Comparison of ENCODE assay signal across 8 cellular contexts in the genomic region with DNA sequence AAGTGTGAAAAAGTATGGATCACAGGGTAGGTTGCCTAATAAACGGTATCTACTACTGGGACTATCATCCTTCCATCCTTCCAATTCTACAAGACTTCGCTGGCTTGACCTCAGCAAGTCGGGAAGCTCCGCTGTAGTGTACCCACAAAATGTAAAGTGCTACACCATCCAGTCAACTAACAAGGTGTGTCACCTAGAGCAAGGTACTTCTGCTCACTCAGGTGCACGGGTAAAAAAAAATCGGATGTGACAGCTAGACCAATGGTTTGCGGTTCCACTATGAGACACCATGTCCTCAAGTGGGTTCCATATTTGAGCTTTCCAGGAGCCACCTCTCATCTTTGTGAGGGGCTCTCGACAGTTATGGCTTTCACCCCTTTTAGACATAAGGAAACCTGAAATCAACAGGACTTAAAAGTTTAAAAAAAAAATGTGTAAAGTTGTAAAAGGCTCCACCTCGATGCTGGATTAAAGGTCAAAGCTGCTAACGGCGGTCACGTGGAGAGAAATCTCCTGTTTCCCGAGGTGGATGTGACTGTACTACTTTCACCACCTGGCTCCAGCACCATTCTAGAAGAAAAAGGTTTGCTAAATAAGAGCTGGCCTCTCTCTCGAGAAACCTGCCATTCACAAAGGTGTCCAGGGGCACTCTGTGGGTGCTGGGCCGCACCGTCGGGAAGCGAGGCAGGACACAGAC. TPM values are rescaled to one million over a fixed set of nuclear protein-coding genes. Genes with fewer than 3 reads are reported as not detected.
DNase-seq lines count a peak whose midpoint lies in the region; ATAC-seq and TF ChIP-seq lines count a peak whose summit lies in the region.

No MANE protein-coding gene starts in this region.

- intact Hi-C loops in left cardiac atrium (cut with DNase I) (loop anchor here in 1 of 2 donors (2.0 to 5.0 kb wide), 2 partner anchors 45 to 139 kb away; no protein-coding TSS in a partner anchor), stomach (cut with DNase I; ENCODE audit: low total_unique reads) (no loop called here)

- H3K27ac ChIP-seq in right atrium auricular region = peak overlapping the region; percentile 89 to 90
- H3K27ac ChIP-seq in iPS DF 6.9 (ENCODE audit: low read length) = no peak overlapping the region
- H3K27ac ChIP-seq in stomach = peak overlapping the region; percentile 88 to 94 (median 91)

- no peaks in the 10 kb centered on the region for H3K9me3 ChIP-seq in right atrium auricular region
- no peaks in the 10 kb centered on the region for H3K9me3 ChIP-seq in iPS DF 6.9 (ENCODE audit: control insufficient read depth, insufficient read depth, low read length)
- no peaks in the 10 kb centered on the region for H3K9me3 ChIP-seq in stomach

- TF ChIP-seq POLR2A in stomach (IDR thresholded peaks at IDR 0.05) = no peak

- H3K4me1 ChIP-seq in right atrium auricular region = peaks cover 0 to 53% of the 10 kb centered on the region in 2 donors
- H3K4me1 ChIP-seq in iPS DF 6.9 (ENCODE audit: control insufficient read depth, insufficient read depth, low read length) = no peaks in the 10 kb centered on the region
- peaks cover 32 to 59% (median 51%) of the 10 kb centered on the region in 4 donors for H3K4me1 ChIP-seq in stomach

- ATAC-seq in left cardiac atrium = no peak
- ATAC-seq in HG02759 (IDR thresholded peaks at IDR 0.05; ENCODE audit: unreplicated experiment) = no peak
- ATAC-seq in HG02678 (IDR thresholded peaks at IDR 0.05; ENCODE audit: unreplicated experiment) = no peak

- H3K4me1 Mint-ChIP-seq in activated CD4-positive, alpha-beta memory T cell treated with anti-CD3 and anti-CD28 coated beads, Interleukin-2, amount 10 ng/mL, durations not matched to agents 7 days and 5 days = peaks cover 73% of the 10 kb centered on the region

- H3K4me3 ChIP-seq in right atrium auricular region = peak overlapping the region; percentile 65 to 69
- H3K4me3 ChIP-seq in iPS DF 6.9 (ENCODE audit: low read length) = peak overlapping the region; percentile 88
- peak overlapping the region; percentile 78 to 85 (median 82) for H3K4me3 ChIP-seq in stomach

- H3K36me3 Mint-ChIP-seq in activated CD4-positive, alpha-beta memory T cell treated with anti-CD3 and anti-CD28 coated beads, Interleukin-2, amount 10 ng/mL, durations not matched to agents 7 days and 5 days (ENCODE audit: low read depth) = peaks cover 76% of the 10 kb centered on the region

- H3K27me3 ChIP-seq in right atrium auricular region (no peaks in the 10 kb centered on the region), iPS DF 6.9 (ENCODE audit: control insufficient read depth, insufficient read depth, low read length) (no peaks in the 10 kb centered on the region), stomach (no peaks in the 10 kb centered on the region)

- CTCF ChIA-PET in activated CD4-positive, alpha-beta memory T cell treated with anti-CD3 and anti-CD28 coated beads, Interleukin-2, amount 10 ng/mL, durations not matched to agents 7 days and 5 days (lab: Charles Lee) = interaction anchor here (0.9 to 1.9 kb wide), 5 partner anchors 11 to 373 kb away, joined by 3 to 21 read pairs (median 3); a partner anchor contains a TSS

- no peaks in the 10 kb centered on the region for H3K27me3 Mint-ChIP-seq in activated CD4-positive, alpha-beta memory T cell treated with anti-CD3 and anti-CD28 coated beads, Interleukin-2, amount 10 ng/mL, durations not matched to agents 7 days and 5 days

- WGBS in iPS DF 6.9 (ENCODE audit: insufficient coverage, insufficient read length) = no CpG with 5 or more reads among the region's 18 CpGs
- 23 to 38% (median 26%) methylated on average over 18 of the region's 18 CpGs for WGBS in stomach, 5 donors

- POLR2A ChIA-PET in activated CD4-positive, alpha-beta memory T cell treated with anti-CD3 and anti-CD28 coated beads, Interleukin-2, amount 10 ng/mL, durations not matched to agents 7 days and 5 days (lab: Charles Lee) = interaction anchor here (0.6 to 4.4 kb wide), 37 partner anchors 8 to 725 kb away, joined by 3 to 80 read pairs (median 6); a partner anchor contains a TSS

- no peak for DNase-seq in right atrium auricular region (ENCODE audit: low spot score)
- DNase-seq in left cardiac atrium = no peak
- DNase-seq in activated CD4-positive, alpha-beta memory T cell treated with anti-CD3 and anti-CD28 coated beads, Interleukin-2, amount 10 ng/mL, durations not matched to agents 7 days and 5 days = peak; percentile 38
- no peak for DNase-seq in iPS DF 6.9 (ENCODE audit: low read depth, low spot score)
- no peak for DNase-seq in stomach
- DNase-seq in stimulated activated CD4-positive, alpha-beta T cell treated with anti-CD3 and anti-CD28 coated beads, Interleukin-4, amount 100 ng/mL, for 24 hours = no peak

- peak overlapping the region; percentile 88 for H3K4me3 Mint-ChIP-seq in activated CD4-positive, alpha-beta memory T cell treated with anti-CD3 and anti-CD28 coated beads, Interleukin-2, amount 10 ng/mL, durations not matched to agents 7 days and 5 days

- no peaks in the 10 kb centered on the region for H3K9me3 Mint-ChIP-seq in activated CD4-positive, alpha-beta memory T cell treated with anti-CD3 and anti-CD28 coated beads, Interleukin-2, amount 10 ng/mL, durations not matched to agents 7 days and 5 days

- peak overlapping the region; percentile 84 for H3K27ac Mint-ChIP-seq in activated CD4-positive, alpha-beta memory T cell treated with anti-CD3 and anti-CD28 coated beads, Interleukin-2, amount 10 ng/mL, durations not matched to agents 7 days and 5 days

- no peak for TF ChIP-seq CTCF in right atrium auricular region (IDR thresholded peaks at IDR 0.05)
- no peak for TF ChIP-seq CTCF in stomach (IDR thresholded peaks at IDR 0.05)

- no peak for TF ChIP-seq EP300 in stomach (IDR thresholded peaks at IDR 0.05)

- H3K36me3 ChIP-seq in right atrium auricular region = peaks cover 39% of the 10 kb centered on the region
- peaks cover 9% of the 10 kb centered on the region for H3K36me3 ChIP-seq in iPS DF 6.9 (ENCODE audit: control insufficient read depth, insufficient read depth, low read length)
- H3K36me3 ChIP-seq in stomach = peaks cover 25 to 66% (median 58%) of the 10 kb centered on the region in 4 donors

RNA-seq across cellular contexts. Expression of a gene that starts 0.7 kb away (rescaled TPM):
- total RNA-seq in right atrium auricular region = 10 to 100 TPM; 41.3 to 42.0 TPM
- total RNA-seq in left cardiac atrium = 100 to 1,000 TPM; 122 to 125 TPM
- total RNA-seq in activated CD4-positive, alpha-beta memory T cell treated with anti-CD3 and anti-CD28 coated beads, Interleukin-2, amount 10 ng/mL, durations not matched to agents 7 days and 5 days = 10 to 100 TPM; 80.4 to 82.1 TPM
- total RNA-seq in stomach = 100 to 1,000 TPM in 1 of 5 donors, 10 to 100 TPM in 4; 20.4 to 101 (median 27.4) TPM
- 10 to 100 TPM; 56.4 to 78.5 (median 71.5) TPM for polyA plus RNA-seq in stomach

RNA-seq across cellular contexts. Expression of a gene that starts 11.1 kb away (rescaled TPM):
- 10 to 100 TPM; 34.6 to 35.2 TPM for total RNA-seq in right atrium auricular region
- total RNA-seq in left cardiac atrium = 10 to 100 TPM; 39.9 to 58.4 TPM
- 10 to 100 TPM; 88.6 to 88.7 TPM for total RNA-seq in activated CD4-positive, alpha-beta memory T cell treated with anti-CD3 and anti-CD28 coated beads, Interleukin-2, amount 10 ng/mL, durations not matched to agents 7 days and 5 days
- total RNA-seq in stomach = 100 to 1,000 TPM in 1 of 5 donors, 10 to 100 TPM in 4; 35.7 to 322 (median 72.7) TPM
- polyA plus RNA-seq in stomach = 10 to 100 TPM; 20.0 to 65.8 (median 31.3) TPM

RNA-seq across cellular contexts. Expression of a gene that starts 12.2 kb away (rescaled TPM):
- total RNA-seq in right atrium auricular region = under 1 TPM; 0.19 to 0.35 TPM
- total RNA-seq in left cardiac atrium = under 1 TPM; 0.15 to 0.37 TPM
- not detected for total RNA-seq in activated CD4-positive, alpha-beta memory T cell treated with anti-CD3 and anti-CD28 coated beads, Interleukin-2, amount 10 ng/mL, durations not matched to agents 7 days and 5 days
- under 1 TPM in 1 of 5 donors, not detected in 4; 0.55 TPM for total RNA-seq in stomach
- polyA plus RNA-seq in stomach = under 1 TPM in 2 of 3 donors, not detected in 1; 0.03 to 0.12 TPM

RNA-seq across cellular contexts. Expression of a gene that starts 24.4 kb away (rescaled TPM):
- total RNA-seq in right atrium auricular region = 100 to 1,000 TPM; 117 to 152 TPM
- total RNA-seq in left cardiac atrium = 100 to 1,000 TPM; 166 to 174 TPM
- total RNA-seq in activated CD4-positive, alpha-beta memory T cell treated with anti-CD3 and anti-CD28 coated beads, Interleukin-2, amount 10 ng/mL, durations not matched to agents 7 days and 5 days = 10 to 100 TPM; 45.0 to 49.0 TPM
- 100 to 1,000 TPM in 1 of 5 donors, 10 to 100 TPM in 4; 35.3 to 134 (median 56.9) TPM for total RNA-seq in stomach
- polyA plus RNA-seq in stomach = 10 to 100 TPM; 41.7 to 59.1 (median 55.5) TPM

RNA-seq across cellular contexts. Expression of a gene that starts 50.4 kb away (rescaled TPM):
- total RNA-seq in right atrium auricular region (10 to 100 TPM; 24.5 to 27.5 TPM), left cardiac atrium (10 to 100 TPM; 28.7 to 34.1 TPM), stomach (10 to 100 TPM; 20.9 to 59.5 (median 41.1) TPM)
- total RNA-seq in activated CD4-positive, alpha-beta memory T cell treated with anti-CD3 and anti-CD28 coated beads, Interleukin-2, amount 10 ng/mL, durations not matched to agents 7 days and 5 days = 10 to 100 TPM; 63.3 to 69.0 TPM
- 10 to 100 TPM; 34.7 to 47.5 (median 41.4) TPM for polyA plus RNA-seq in stomach
